8 cellular contexts compared by ENCODE assay signal in genomic region chr22:20392983-20393704, GRCh38. TPM values are rescaled to one million over a fixed set of nuclear protein-coding genes. Genes with fewer than 3 reads are reported as not detected.
DNase-seq lines count a peak whose midpoint lies in the region; ATAC-seq and TF ChIP-seq lines count a peak whose summit lies in the region.

No MANE protein-coding gene starts in this region.

- ATAC-seq in activated B cell treated with CpG ODN at 0.5 μM for 24 hours (ENCODE audit: low read depth) (no peak), GM18502 (IDR thresholded peaks at IDR 0.05; ENCODE audit: poor library complexity, unreplicated experiment) (no peak)

- peak overlapping the region; percentile 60 for H3K4me2 ChIP-seq in H9 (ENCODE audit: insufficient read depth, insufficient read length, low read length)

- no peak overlapping the region for H3K18ac ChIP-seq in H9 (ENCODE audit: insufficient read length, low read depth, low read length)

- peaks cover 20 to 22% of the 10 kb centered on the region in 2 experiments for H3K4me1 Mint-ChIP-seq in H9
- H3K4me1 Mint-ChIP-seq in activated B cell treated with CpG ODN at 0.5 μM for 24 hours: peaks cover 33% of the 10 kb centered on the region

- no peak overlapping the region for H4K91ac ChIP-seq in H9 (ENCODE audit: insufficient read length, low read depth, low read length)

- no peak overlapping the region for H2BK20ac ChIP-seq in H9 (ENCODE audit: low read depth, low read length, poor library complexity, severe bottlenecking)

- H3K36me3 Mint-ChIP-seq in H9 (ENCODE audit: insufficient read depth in 1 of 3, low read depth in 3 of 3) (peaks cover 5 to 20% (median 11%) of the 10 kb centered on the region in 3 experiments; a peak in 6 of 7 replicates), activated B cell treated with CpG ODN at 0.5 μM for 24 hours (ENCODE audit: low read depth) (peaks cover 3% of the 10 kb centered on the region)

- no peaks in the 10 kb centered on the region for H3K79me1 ChIP-seq in H9 (ENCODE audit: insufficient read depth, low read depth, low read length, poor library complexity, severe bottlenecking)

- no peak overlapping the region for H3T11ph ChIP-seq in H9 (ENCODE audit: low read length)

- no CpG with 5 or more reads among the region's 23 CpGs for WGBS in H9 (ENCODE audit: extremely low coverage, insufficient read length, low lambda C conversion rate)

- POLR2A ChIA-PET in activated B cell treated with CpG ODN at 0.5 μM for 24 hours (lab: Charles Lee): interaction anchor here (0.6 to 1.2 kb wide), 5 partner anchors 9 to 276 kb away, joined by 3 to 5 read pairs (median 4); partner anchors contain the start of genes KLHL22 and TRMT2A

- H3K4me3 ChIP-seq in right atrium auricular region (peak overlapping the region; percentile 65 to 70), skin epidermis (peak overlapping the region; percentile 64 to 89 (median 77))

- H3K4me1 ChIP-seq in H9 (ENCODE audit: insufficient read depth, low read length) (peaks cover 8% of the 10 kb centered on the region; the same call in 1 of the 2 replicates), right atrium auricular region (peaks cover 0 to 19% of the 10 kb centered on the region in 2 donors)

- H2BK15ac ChIP-seq in H9 (ENCODE audit: low read depth, low read length): no peak overlapping the region

- no peak overlapping the region for H3K27ac ChIP-seq in H9 (ENCODE audit: insufficient read length, low read depth, low read length)
- H3K27ac ChIP-seq in right atrium auricular region: peak overlapping the region; percentile 66 to 74
- H3K27ac ChIP-seq in skin epidermis: peak overlapping the region in 19 of 21 experiments; percentile 54 to 90 (median 81)

- no peaks in the 10 kb centered on the region for H3K9me3 ChIP-seq in H9 (ENCODE audit: control insufficient read depth, low read depth, low read length)
- H3K9me3 ChIP-seq in right atrium auricular region: no peaks in the 10 kb centered on the region

- H3K27ac Mint-ChIP-seq in H9: no peak overlapping the region; a peak in 1 of 7 replicates
- peak overlapping the region; percentile 86 for H3K27ac Mint-ChIP-seq in activated B cell treated with CpG ODN at 0.5 μM for 24 hours

- intact Hi-C loops in activated B cell treated with CpG ODN at 0.5 μM for 24 hours (cut with micrococcal nuclease): no loop called here

- H3K27me3 ChIP-seq in H9 (ENCODE audit: insufficient read depth, low read length): no peaks in the 10 kb centered on the region
- no peaks in the 10 kb centered on the region for H3K27me3 ChIP-seq in right atrium auricular region

- no peak overlapping the region for H3K14ac ChIP-seq in H9 (ENCODE audit: insufficient read depth, low read length)

- H3K4me3 Mint-ChIP-seq in H9: peak overlapping the region; percentile 84 to 94
- H3K4me3 Mint-ChIP-seq in activated B cell treated with CpG ODN at 0.5 μM for 24 hours: peak overlapping the region; percentile 92

- no peak overlapping the region for H2AFZ ChIP-seq in H9 (ENCODE audit: low read length)

- no peak overlapping the region for H2BK12ac ChIP-seq in H9 (ENCODE audit: insufficient read length, low read depth, low read length)

- H3K9ac ChIP-seq in H9 (ENCODE audit: extremely low read depth, insufficient read length, low read length): no peak overlapping the region

- no peak overlapping the region for H3K4ac ChIP-seq in H9 (ENCODE audit: low read depth, low read length)

- H2AK5ac ChIP-seq in H9 (ENCODE audit: insufficient read length, low read length): no peak overlapping the region

- peaks cover 4% of the 10 kb centered on the region for H3K23me2 ChIP-seq in H9 (ENCODE audit: insufficient read length, low read depth, low read length, poor library complexity, severe bottlenecking)

- no peak overlapping the region for H3K23ac ChIP-seq in H9 (ENCODE audit: insufficient read length, low read depth, low read length)

- no peak overlapping the region for H3K56ac ChIP-seq in H9 (ENCODE audit: insufficient read length, low read depth, low read length)

- no peak for DNase-seq in H9
- no peak for DNase-seq in activated B cell treated with CpG ODN at 0.5 μM for 24 hours
- no peak for DNase-seq in right atrium auricular region (ENCODE audit: low spot score)
- DNase-seq in effector CD8-positive, alpha-beta T cell (lab: John Stamatoyannopoulos, UW): no peak
- no peak for DNase-seq in effector CD4-positive, alpha-beta T cell
- DNase-seq in NCI-H526 (lab: John Stamatoyannopoulos, UW): no peak

- peaks cover 7% of the 10 kb centered on the region; the same call in 1 of the 2 replicates for H3K79me2 ChIP-seq in H9 (ENCODE audit: insufficient read depth, low read length)

- H3K36me3 ChIP-seq in right atrium auricular region: no peaks in the 10 kb centered on the region

- H3K27me3 Mint-ChIP-seq in H9 (ENCODE audit: low read depth) (peaks cover 8% of the 10 kb centered on the region), activated B cell treated with CpG ODN at 0.5 μM for 24 hours (no peaks in the 10 kb centered on the region)

- H2BK5ac ChIP-seq in H9 (ENCODE audit: insufficient read length, low read length): no peak overlapping the region

- no peaks in the 10 kb centered on the region for H4K20me1 ChIP-seq in H9 (ENCODE audit: control insufficient read depth, insufficient read depth, insufficient read length)

- H4K8ac ChIP-seq in H9 (replicated peaks; ENCODE audit: insufficient read length, low read depth, low read length): no peak overlapping the region

- H3K9me3 Mint-ChIP-seq in H9 (no peaks in the 10 kb centered on the region), activated B cell treated with CpG ODN at 0.5 μM for 24 hours (no peaks in the 10 kb centered on the region)

- CTCF ChIA-PET in activated B cell treated with CpG ODN at 0.5 μM for 24 hours (lab: Charles Lee): no interaction called here

- TF ChIP-seq CTCF in H9 (conservative IDR thresholded peaks at IDR 0.05) (no peak), activated B cell treated with CpG ODN at 0.5 μM for 24 hours (IDR thresholded peaks at IDR 0.05) (no peak), right atrium auricular region (IDR thresholded peaks at IDR 0.05) (no peak)

- no peak overlapping the region for H4K5ac ChIP-seq in H9 (ENCODE audit: insufficient read length, low read depth, low read length)

- H2BK120ac ChIP-seq in H9 (ENCODE audit: low read depth, low read length, poor library complexity, severe bottlenecking): no peak overlapping the region

RNA-seq across cellular contexts. Expression of gene ZNF74, which starts 0.8 kb away (rescaled TPM):
- total RNA-seq in H9 (2021) (29.8 and 34.3 TPM in 2 replicates), activated B cell treated with CpG ODN at 0.5 μM for 24 hours (4.3 and 4.9 TPM in 2 replicates), right atrium auricular region (1 to 10 TPM; 5.6 to 6.3 TPM)

RNA-seq across cellular contexts. Expression of gene SCARF2, which starts 44.5 kb away (rescaled TPM):
- total RNA-seq in H9 (2021) (10.8 and 12.7 TPM in 2 replicates), activated B cell treated with CpG ODN at 0.5 μM for 24 hours (0.12 and 0.18 TPM in 2 replicates), right atrium auricular region (10 to 100 TPM in 1 of 2 donors, 1 to 10 TPM in 1; 6.5 to 11.0 TPM)
